Comparison of ENCODE assay signal across 1 cellular context in the genomic region with DNA sequence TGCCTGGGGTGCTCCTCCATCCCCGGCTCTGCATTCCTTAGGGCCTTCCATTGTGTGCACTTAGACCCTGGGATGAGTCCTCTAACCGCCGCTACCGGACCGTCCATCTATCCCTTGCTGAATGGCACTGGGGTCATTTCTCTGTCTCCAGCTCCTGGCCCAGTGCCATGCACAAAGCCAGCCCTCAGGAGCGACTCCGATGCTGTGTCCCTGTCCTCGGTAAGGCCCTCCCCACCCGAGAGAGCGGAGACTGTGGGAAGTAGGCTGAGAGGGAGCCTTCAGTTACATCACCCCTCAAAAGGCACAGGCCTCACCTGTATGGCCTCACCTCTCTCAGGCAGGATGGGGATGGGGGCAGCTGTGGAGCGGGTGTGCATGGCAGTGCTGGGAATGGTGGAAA.
A peak's percentile ranks its signal among the peaks of the same experiment; 100 is the strongest.
TF ChIP-seq lines count a peak whose summit lies in the region.

No MANE protein-coding gene starts in this region.

TF ChIP-seq in K562, 482 proteins besides CTCF, POLR2A, EP300 and RAD21:
- TF ChIP-seq NFIC (IDR thresholded peaks at IDR 0.05), result peak; percentile 11; the same call in 1 of the 2 replicates
- TF ChIP-seq ARNT (IDR thresholded peaks at IDR 0.05), result no peak
- TF ChIP-seq, protein P1, sequence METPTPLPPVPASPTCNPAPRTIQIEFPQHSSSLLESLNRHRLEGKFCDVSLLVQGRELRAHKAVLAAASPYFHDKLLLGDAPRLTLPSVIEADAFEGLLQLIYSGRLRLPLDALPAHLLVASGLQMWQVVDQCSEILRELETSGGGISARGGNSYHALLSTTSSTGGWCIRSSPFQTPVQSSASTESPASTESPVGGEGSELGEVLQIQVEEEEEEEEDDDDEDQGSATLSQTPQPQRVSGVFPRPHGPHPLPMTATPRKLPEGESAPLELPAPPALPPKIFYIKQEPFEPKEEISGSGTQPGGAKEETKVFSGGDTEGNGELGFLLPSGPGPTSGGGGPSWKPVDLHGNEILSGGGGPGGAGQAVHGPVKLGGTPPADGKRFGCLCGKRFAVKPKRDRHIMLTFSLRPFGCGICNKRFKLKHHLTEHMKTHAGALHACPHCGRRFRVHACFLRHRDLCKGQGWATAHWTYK (CRISPR knock-in tag; IDR thresholded peaks at IDR 0.05), result no peak
